Comparison of ENCODE assay signal across 9 cellular contexts in genomic region chr3:186932281-186933181, GRCh38. TPM values are rescaled to one million over a fixed set of nuclear protein-coding genes. Genes with fewer than 3 reads are reported as not detected.
DNase-seq lines count a peak whose midpoint lies in the region; ATAC-seq and FAIRE-seq lines count a peak whose summit lies in the region.
"Had no signal": no experiment of that assay in that cellular context is flagged by ENCODE, and none has a peak within 500 bp of the region (broad histone marks: within the 10 kb centered on the region; RNA-seq: fewer than 3 reads in every experiment).

No MANE protein-coding gene starts in this region.

- peak overlapping the region; percentile 83 for H3K27ac ChIP-seq in cingulate gyrus (ENCODE audit: low read depth, low read length)
- H3K27ac ChIP-seq in mucosa of rectum (ENCODE audit: low read depth in 2 of 2, low read length in 2 of 2), result peak overlapping the region; percentile 65 to 83

- H3K9me3 ChIP-seq in mucosa of rectum (ENCODE audit: control insufficient read depth in 2 of 2, low read length in 2 of 2), result no peaks in the 10 kb centered on the region

- peak; percentile 33 for DNase-seq in CMK (ENCODE audit: low read depth)
- DNase-seq in NCI-H345 (lab: John Stamatoyannopoulos, UW), result peak; percentile 3
- DNase-seq in HTR-8/SVneo (ENCODE audit: insufficient read length, low spot score), result no peak
- DNase-seq in HT-29 (ENCODE audit: low spot score), result no peak

- H3K9ac ChIP-seq in mucosa of rectum (ENCODE audit: low read depth in 1 of 2, low read length in 2 of 2), result peak overlapping the region; percentile 60 to 78

- no peak for FAIRE-seq in HTR-8/SVneo (lab: Jason Lieb, UNC)
- FAIRE-seq: endometrium had no signal

- H3K36me3 ChIP-seq in mucosa of rectum (ENCODE audit: control insufficient read depth in 2 of 2, insufficient read depth in 2 of 2, low read length in 2 of 2), result peaks cover 0 to 3% of the 10 kb centered on the region in 2 donors

- peak overlapping the region; percentile 75 to 77 for H3K4me3 ChIP-seq in mucosa of rectum (ENCODE audit: low read length in 2 of 2)

- no peak for ATAC-seq in HG03460 (IDR thresholded peaks at IDR 0.05; ENCODE audit: unreplicated experiment)
- no peak for ATAC-seq in HG03439 (IDR thresholded peaks at IDR 0.05; ENCODE audit: unreplicated experiment)

- no peaks in the 10 kb centered on the region for H3K27me3 ChIP-seq in mucosa of rectum (ENCODE audit: control insufficient read depth in 2 of 2, insufficient read depth in 2 of 2, low read length in 2 of 2)

- peaks cover 4 to 7% of the 10 kb centered on the region in 2 donors for H3K4me1 ChIP-seq in mucosa of rectum (ENCODE audit: control insufficient read depth in 2 of 2, insufficient read depth in 2 of 2, low read length in 2 of 2)

RNA-seq across cellular contexts. Expression of gene ST6GAL1, which starts 2.2 kb away (rescaled TPM):
- total RNA-seq in HT-29 (2014; rRNA removed; shearing (Covaris generic)), result 1.9 and 4.2 TPM in 2 replicates

Comparison
In these comparisons a context has a peak if more than half of its experiments do, and no peak if none do; other contexts are left out.
1. DNase-seq: peak in CMK (single experiment) and NCI-H345 (single experiment); none in HTR-8/SVneo (single experiment) and HT-29 (single experiment).